In genomic region chr10:71849461-71849908, GRCh38 we compare ENCODE assay signal across 9 cellular contexts. TPM values are rescaled to one million over a fixed set of nuclear protein-coding genes. Genes with fewer than 3 reads are reported as not detected.
DNase-seq lines count a peak whose midpoint lies in the region; ATAC-seq and TF ChIP-seq lines count a peak whose summit lies in the region.
"Had no signal": no experiment of that assay in that cellular context is flagged by ENCODE, and none has a peak within 500 bp of the region (broad histone marks: within the 10 kb centered on the region; RNA-seq: fewer than 3 reads in every experiment).

No MANE protein-coding gene starts in this region.

- POLR2A ChIA-PET in MCF 10A (lab: Yijun Ruan, JAX), result interaction anchor here (0.6 to 3.9 kb wide), 12 partner anchors 11 to 499 kb away, joined by 3 to 74 read pairs (median 8); partner anchors contain the start of gene CHST3

- H3K27me3 ChIP-seq in heart left ventricle (no peaks in the 10 kb centered on the region), right atrium auricular region (no peaks in the 10 kb centered on the region), mucosa of rectum (ENCODE audit: control insufficient read depth in 2 of 2, insufficient read depth in 2 of 2, low read length in 2 of 2) (no peaks in the 10 kb centered on the region), uterus (no peaks in the 10 kb centered on the region)

- intact Hi-C loops in heart left ventricle (cut with DNase I), result no loop called here
- intact Hi-C loops in MCF 10A (cut with micrococcal nuclease), result no loop called here
- intact Hi-C loops in uterus (cut with DNase I; ENCODE audit: low total_unique reads), result no loop called here

- peak overlapping the region; percentile 94 for H3K27ac Mint-ChIP-seq in MCF 10A (ENCODE audit: low read depth, unreplicated experiment)

- no peaks in the 10 kb centered on the region for H3K9me3 Mint-ChIP-seq in MCF 10A (ENCODE audit: unreplicated experiment)

- CTCF ChIA-PET in MCF 10A (lab: Yijun Ruan, JAX), result interaction anchor here (0.6 to 1.9 kb wide), 3 partner anchors 17 to 253 kb away, joined by 3 to 5 read pairs (median 4); no protein-coding TSS in a partner anchor

- H3K4me1 Mint-ChIP-seq in MCF 10A (ENCODE audit: insufficient read depth, unreplicated experiment), result peaks cover 46% of the 10 kb centered on the region

- WGBS in heart left ventricle, 4 donors, result 89 to 96% (median 93%) methylated on average over 17 of the region's 17 CpGs

- H3K4me3 Mint-ChIP-seq in MCF 10A (ENCODE audit: unreplicated experiment), result peak overlapping the region; percentile 80

- TF ChIP-seq CTCF in heart left ventricle (IDR thresholded peaks at IDR 0.05), result no peak
- TF ChIP-seq CTCF in right atrium auricular region (IDR thresholded peaks at IDR 0.05), result no peak
- TF ChIP-seq CTCF in MCF 10A (IDR thresholded peaks at IDR 0.05; ENCODE audit: unreplicated experiment), result no peak
- no peak for TF ChIP-seq CTCF in uterus (IDR thresholded peaks at IDR 0.05)

- DNase-seq in heart left ventricle (no peak), right atrium auricular region (ENCODE audit: low spot score) (no peak), MCF 10A (ENCODE audit: unreplicated experiment) (no peak), uterus (no peak), NCI-H1417 treated with DMSO at 0.1 percent for 48 hours (lab: John Stamatoyannopoulos, UW) (no peak), HPDE6-E6E7 (ENCODE audit: extremely low spot score) (no peak)
- DNase-seq in activated CD8-positive, alpha-beta memory T cell treated with anti-CD3 and anti-CD28 coated beads, Interleukin-2, amount 50 U/mL, for 48 hours, result no peak
- DNase-seq: NCI-H1694 treated with DMSO at 0.1 percent for 48 hours had no signal

- H3K9ac ChIP-seq in mucosa of rectum (ENCODE audit: low read depth in 1 of 2, low read length in 2 of 2), result peak overlapping the region in 1 of 2 donors; percentile 8

- peaks cover 9% of the 10 kb centered on the region for H3K36me3 Mint-ChIP-seq in MCF 10A (ENCODE audit: insufficient read depth, unreplicated experiment)

- H3K4me3 ChIP-seq in heart left ventricle (peak overlapping the region in 9 of 12 donors; percentile 80 to 95 (median 90)), right atrium auricular region (peak overlapping the region in 1 of 2 donors; percentile 96), mucosa of rectum (ENCODE audit: low read length in 2 of 2) (peak overlapping the region; percentile 96 to 98), uterus (peak overlapping the region; percentile 65 to 88)

- H3K27ac ChIP-seq in heart left ventricle (peak overlapping the region in 5 of 12 donors; percentile 11 to 98 (median 95)), right atrium auricular region (peak overlapping the region in 1 of 2 donors; percentile 35), mucosa of rectum (ENCODE audit: low read depth in 2 of 2, low read length in 2 of 2) (no peak overlapping the region), uterus (peak overlapping the region; percentile 92 to 100)

- H3K4me1 ChIP-seq in heart left ventricle, result peaks cover 4 to 72% (median 48%) of the 10 kb centered on the region in 12 donors
- peaks cover 0 to 51% of the 10 kb centered on the region in 2 donors for H3K4me1 ChIP-seq in right atrium auricular region
- peaks cover 6 to 16% of the 10 kb centered on the region in 2 donors for H3K4me1 ChIP-seq in mucosa of rectum (ENCODE audit: control insufficient read depth in 2 of 2, insufficient read depth in 2 of 2, low read length in 2 of 2)
- peaks cover 0 to 5% of the 10 kb centered on the region in 2 donors for H3K4me1 ChIP-seq in uterus

- H3K27me3 Mint-ChIP-seq in MCF 10A (ENCODE audit: insufficient read depth, unreplicated experiment), result no peaks in the 10 kb centered on the region

- no peak for ATAC-seq in heart left ventricle

- H3K36me3 ChIP-seq in heart left ventricle, result peaks cover 0 to 2% (median 0%) of the 10 kb centered on the region in 9 donors
- H3K36me3 ChIP-seq in right atrium auricular region, result no peaks in the 10 kb centered on the region
- no peaks in the 10 kb centered on the region for H3K36me3 ChIP-seq in mucosa of rectum (ENCODE audit: control insufficient read depth in 2 of 2, insufficient read depth in 2 of 2, low read length in 2 of 2)
- H3K36me3 ChIP-seq in uterus, result no peaks in the 10 kb centered on the region

- TF ChIP-seq POLR2A in heart left ventricle (IDR thresholded peaks at IDR 0.05), result no peak
- TF ChIP-seq POLR2A in uterus (IDR thresholded peaks at IDR 0.05), result no peak

- no TSS peak for BruUV-seq in MCF 10A (replicated peaks; lab: Mats Ljungman, UMichigan)

- H3K9me3 ChIP-seq in heart left ventricle (no peaks in the 10 kb centered on the region), right atrium auricular region (no peaks in the 10 kb centered on the region), mucosa of rectum (ENCODE audit: control insufficient read depth in 2 of 2, low read length in 2 of 2) (no peaks in the 10 kb centered on the region), uterus (no peaks in the 10 kb centered on the region)

RNA-seq across cellular contexts. Expression of gene PSAP, which starts 1.6 kb away (rescaled TPM):
- total RNA-seq in heart left ventricle (1,000 to 10,000 TPM; 1,282 to 2,171 (median 1,665) TPM), right atrium auricular region (1,000 to 10,000 TPM; 1,145 to 1,486 TPM), MCF 10A (2022) (506 and 692 TPM in 2 replicates), uterus (100 to 1,000 TPM; 603 to 903 (median 759) TPM)
- 1,000 to 10,000 TPM in 1 of 2 donors, 100 to 1,000 TPM in 1; 454 to 1,132 TPM for polyA plus RNA-seq in heart left ventricle

Comparison
In these comparisons a context has a peak if more than half of its experiments do, and no peak if none do; other contexts are left out.
1. H3K27ac ChIP-seq: peak in uterus (2 of 2); none in mucosa of rectum (0 of 2).